ENCODE assay signal across 8 cellular contexts in the genomic region with DNA sequence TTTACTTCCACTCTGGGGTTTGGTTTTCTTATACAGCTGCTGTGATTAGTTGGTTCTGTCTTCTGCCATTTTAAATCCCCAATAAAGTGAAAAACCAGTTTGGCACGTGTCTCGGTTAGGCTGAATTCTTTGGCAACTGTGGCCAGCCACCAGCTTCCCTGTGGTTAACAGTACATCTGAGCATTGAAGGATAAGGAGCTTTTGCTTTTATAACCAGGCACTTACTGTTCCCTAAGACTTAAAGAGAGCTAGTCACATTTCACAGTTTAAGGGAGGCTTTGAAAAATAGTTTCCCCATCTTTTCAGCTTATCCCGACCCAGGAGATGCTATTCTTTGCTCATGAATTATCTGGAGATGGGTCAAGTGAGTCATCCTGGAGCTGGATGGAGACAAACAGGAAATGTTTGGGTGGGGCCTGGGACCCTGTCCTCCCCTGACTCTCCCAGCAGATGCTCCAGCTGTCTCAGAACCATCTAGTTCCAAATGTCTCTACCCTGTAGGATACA. TPM values are rescaled to one million over a fixed set of nuclear protein-coding genes. Genes with fewer than 3 reads are reported as not detected.
A peak's percentile ranks its signal among the peaks of the same experiment; 100 is the strongest.
DNase-seq lines count a peak whose midpoint lies in the region; ATAC-seq and TF ChIP-seq lines count a peak whose summit lies in the region.

No MANE protein-coding gene starts in this region.

- no peaks in the 10 kb centered on the region for H3K27me3 ChIP-seq in right atrium auricular region

- DNase-seq in GM04503 (ENCODE audit: low read depth) (peak; percentile 74), right atrium auricular region (ENCODE audit: low spot score) (peak; percentile 73), NCI-H524 treated with DMSO at 0.1 percent for 48 hours (lab: John Stamatoyannopoulos, UW) (no peak), SIG-M5 treated with dmso at 0.1 percent for 504 hours (lab: John Stamatoyannopoulos, UW; ENCODE audit: unreplicated experiment) (no peak)

- H3K4me3 ChIP-seq in right atrium auricular region (no peak overlapping the region), skin epidermis (no peak overlapping the region)

- H3K9me3 ChIP-seq in right atrium auricular region = no peaks in the 10 kb centered on the region

- H3K27ac ChIP-seq in angular gyrus (ENCODE audit: low read depth, low read length) (peak overlapping the region; percentile 92), right atrium auricular region (peak overlapping the region; percentile 71 to 76), skin epidermis (peak overlapping the region in 17 of 21 experiments; percentile 7 to 85 (median 64))

- peaks cover 0 to 53% of the 10 kb centered on the region in 2 donors for H3K4me1 ChIP-seq in right atrium auricular region

- no peak for ATAC-seq in GM21737 (IDR thresholded peaks at IDR 0.05; ENCODE audit: unreplicated experiment)
- ATAC-seq in GM21786 (IDR thresholded peaks at IDR 0.05; ENCODE audit: unreplicated experiment) = no peak

- TF ChIP-seq CTCF in right atrium auricular region (IDR thresholded peaks at IDR 0.05) = no peak

- H3K36me3 ChIP-seq in right atrium auricular region = peaks cover 79% of the 10 kb centered on the region

RNA-seq across cellular contexts. Expression of a gene that starts 57.3 kb away (rescaled TPM):
- total RNA-seq in right atrium auricular region = 1 to 10 TPM; 1.1 to 1.2 TPM

Comparison
In these comparisons a context has a peak if more than half of its experiments do, and no peak if none do; other contexts are left out.
1. DNase-seq: peak in GM04503 (single experiment) and right atrium auricular region (single experiment); none in NCI-H524 treated with DMSO at 0.1 percent for 48 hours (single experiment) and SIG-M5 treated with dmso at 0.1 percent for 504 hours (single experiment).
2. Peak in every context shown above with its lines, with median percentiles within 50 percentile points of each other: H3K27ac ChIP-seq.